ENCODE assay signal across 24 cellular contexts in the genomic region with DNA sequence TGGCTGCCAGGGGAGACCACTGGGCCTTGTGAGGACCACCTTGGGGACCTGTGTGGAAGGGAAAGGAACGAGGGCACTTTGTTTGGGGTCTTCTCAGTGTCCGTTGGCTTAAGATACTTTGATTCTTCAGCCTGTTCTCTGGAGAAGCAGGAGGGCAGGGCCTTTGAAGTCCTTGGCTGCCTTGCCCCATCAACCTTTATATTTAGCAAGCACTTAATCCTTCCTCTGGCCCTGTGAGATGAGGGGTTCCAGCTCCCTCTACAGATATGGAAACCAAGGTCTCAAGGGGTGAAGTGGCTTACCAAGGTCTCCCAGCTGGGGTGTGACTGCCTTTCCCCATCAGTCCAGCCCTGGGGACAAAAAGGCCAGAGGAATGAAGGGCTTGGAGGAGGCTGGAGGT. TPM values are rescaled to one million over a fixed set of nuclear protein-coding genes. Genes with fewer than 3 reads are reported as not detected.
"Had no signal": no experiment of that assay in that cellular context is flagged by ENCODE, and none has a peak within 500 bp of the region (broad histone marks: within the 10 kb centered on the region; RNA-seq: fewer than 3 reads in every experiment).

No MANE protein-coding gene starts in this region.

- H3K4me3 ChIP-seq: cardiac muscle cell, coronary artery, prostate gland, spleen, stomach, uterus had no signal

- H3K27ac ChIP-seq: cardiac muscle cell, epithelial cell of prostate, prostate gland, stomach, uterus, VCaP had no signal

- H3K9me3 ChIP-seq: prostate gland, SK-N-SH, spleen, stomach, uterus had no signal

- H3K27me3 ChIP-seq: cardiac muscle cell, spleen, stomach, uterus had no signal

- H3K4me1 ChIP-seq: prostate gland, uterus had no signal

- H3K4me2 ChIP-seq: SK-N-SH had no signal

- H3K9ac ChIP-seq: SK-N-SH had no signal

- FAIRE-seq: islet of Langerhans had no signal

- H3K36me3 ChIP-seq: cardiac muscle cell, prostate gland, uterus had no signal

- DNase-seq: activated CD4-positive, alpha-beta T cell treated with anti-CD3 and anti-CD28 coated beads for 1 hour; activated CD4-positive, alpha-beta T cell treated with anti-CD3 and anti-CD28 coated beads, Interleukin-2, amount 50 U/mL, for 4 hours; activated naive CD4-positive, alpha-beta T cell treated with anti-CD3 and anti-CD28 coated beads, Interleukin-2, amount 10 ng/mL, durations not matched to agents 7 days and 5 days; activated T-cell treated with anti-CD3 and anti-CD28 coated beads, Interleukin-2, amount 50 U/mL, for 1 hour; foreskin melanocyte; nephron progenitor cell; SK-N-SH; spleen; stimulated activated CD4-positive, alpha-beta T cell treated with anti-CD3 and anti-CD28 coated beads, Interleukin-1b, Interleukin-23, amount 100 ng/mL, for 48 hours; stomach; T-helper 1 cell; T1000; uterus had no signal

RNA-seq across cellular contexts. Expression of a gene that starts 32.2 kb away (rescaled TPM):
- total RNA-seq: cardiac muscle cell, fibroblast of lung, mesenteric fat pad, omental fat pad, sciatic nerve, stomach had no signal
- polyA plus RNA-seq: adipose tissue, cardiac muscle cell, fibroblast of lung, SK-N-SH, stomach had no signal
